Comparison of ENCODE assay signal across 30 cellular contexts in genomic region chr20:63464289-63464635, GRCh38. TPM values are rescaled to one million over a fixed set of nuclear protein-coding genes. Genes with fewer than 3 reads are reported as not detected.
"Had no signal": no experiment of that assay in that cellular context is flagged by ENCODE, and none has a peak within 500 bp of the region (broad histone marks: within the 10 kb centered on the region; RNA-seq: fewer than 3 reads in every experiment).

No MANE protein-coding gene starts in this region.

- ATAC-seq: left cardiac atrium; left lobe of liver; left ventricle myocardium superior; natural killer cell; pancreas; right cardiac atrium; stimulated activated memory B cell treated with anti-CD40 and anti-IgM and Interleukin-4, amounts not matched to agents 10 μg/mL and 1 μg/mL and 100 μg/mL, for 72 hours; stimulated activated naive CD8-positive, alpha-beta T cell treated with anti-CD3 and anti-CD28 coated beads, Interleukin-15, amount 100 ng/mL, for 72 hours had no signal

- H3K36me3 Mint-ChIP-seq: mesothelial cell of epicardium; naive B cell; natural killer cell; stimulated activated memory B cell treated with anti-CD40 and anti-IgM and Interleukin-4, amounts not matched to agents 10 μg/mL and 1 μg/mL and 100 μg/mL, for 72 hours had no signal

- H2AFZ ChIP-seq: hepatocyte had no signal

- H3K27me3 ChIP-seq: pancreas, testis, thyroid gland, vagina had no signal

- H3K9me3 Mint-ChIP-seq: mesothelial cell of epicardium; naive B cell; natural killer cell; nephron progenitor cell; stimulated activated memory B cell treated with anti-CD40 and anti-IgM and Interleukin-4, amounts not matched to agents 10 μg/mL and 1 μg/mL and 100 μg/mL, for 72 hours; stimulated activated naive CD8-positive, alpha-beta T cell treated with anti-CD3 and anti-CD28 coated beads, Interleukin-15, amount 100 ng/mL, for 72 hours had no signal

- H3K4me2 ChIP-seq: hepatocyte had no signal

- DNase-seq: islet precursor cell; left cardiac atrium; left ventricle myocardium superior; mesendoderm; naive B cell; natural killer cell; nephron progenitor cell; pancreas; retina; right cardiac atrium; sigmoid colon; small intestine; spleen; stimulated activated CD4-positive, alpha-beta T cell treated with anti-CD3 and anti-CD28 coated beads, Interleukin-2, amount 100 ng/mL, for 48 hours; stimulated activated CD4-positive, alpha-beta T cell treated with anti-CD3 and anti-CD28 coated beads, Interleukin-4, amount 100 ng/mL, for 4 hours; stimulated activated CD8-positive, alpha-beta memory T cell treated with anti-CD3 and anti-CD28 coated beads, Interleukin-4, amount 100 ng/mL, for 48 hours; stimulated activated naive CD4-positive, alpha-beta T cell treated with Interleukin-2 at 50 U/mL for 16 hours; stimulated activated naive CD8-positive, alpha-beta T cell treated with anti-CD3 and anti-CD28 coated beads, Interleukin-15, amount 100 ng/mL, for 72 hours; testis; thyroid gland; transverse colon had no signal

- H3K4me3 ChIP-seq: hepatocyte, lung, pancreas, prostate gland, sigmoid colon, spleen, testis, thyroid gland, transverse colon, upper lobe of left lung, vagina had no signal

- H3K4me1 Mint-ChIP-seq: mesothelial cell of epicardium; natural killer cell; stimulated activated memory B cell treated with anti-CD40 and anti-IgM and Interleukin-4, amounts not matched to agents 10 μg/mL and 1 μg/mL and 100 μg/mL, for 72 hours; stimulated activated naive CD8-positive, alpha-beta T cell treated with anti-CD3 and anti-CD28 coated beads, Interleukin-15, amount 100 ng/mL, for 72 hours had no signal

- H3K9me3 ChIP-seq: pancreas, prostate gland, sigmoid colon, spleen, testis, thyroid gland, transverse colon, upper lobe of left lung, vagina had no signal

- H3K4me3 Mint-ChIP-seq: mesothelial cell of epicardium; naive B cell; natural killer cell; nephron progenitor cell; stimulated activated memory B cell treated with anti-CD40 and anti-IgM and Interleukin-4, amounts not matched to agents 10 μg/mL and 1 μg/mL and 100 μg/mL, for 72 hours; stimulated activated naive CD8-positive, alpha-beta T cell treated with anti-CD3 and anti-CD28 coated beads, Interleukin-15, amount 100 ng/mL, for 72 hours had no signal

- H3K27ac ChIP-seq: hepatocyte, pancreas, prostate gland, sigmoid colon, spleen, testis, thyroid gland, transverse colon, upper lobe of left lung, vagina had no signal

- H3K4me1 ChIP-seq: pancreas, prostate gland, sigmoid colon, spleen, testis, thyroid gland, transverse colon, upper lobe of left lung, vagina had no signal

- H3K36me3 ChIP-seq: pancreas, prostate gland, sigmoid colon, spleen, thyroid gland, transverse colon, upper lobe of left lung, vagina had no signal

- H3K27ac Mint-ChIP-seq: mesothelial cell of epicardium; naive B cell; natural killer cell; nephron progenitor cell; stimulated activated memory B cell treated with anti-CD40 and anti-IgM and Interleukin-4, amounts not matched to agents 10 μg/mL and 1 μg/mL and 100 μg/mL, for 72 hours; stimulated activated naive CD8-positive, alpha-beta T cell treated with anti-CD3 and anti-CD28 coated beads, Interleukin-15, amount 100 ng/mL, for 72 hours had no signal

RNA-seq across cellular contexts. Expression of gene KCNQ2, which starts 8.2 kb away (rescaled TPM):
- total RNA-seq: left lobe of liver, natural killer cell had no signal

RNA-seq across cellular contexts. Expression of gene EEF1A2, which starts 34.6 kb away (rescaled TPM):
- total RNA-seq: osteoblast had no signal
